ENCODE assay signal across 15 cellular contexts in genomic region chr12:119308743-119309456, GRCh38.
DNase-seq lines count a peak whose midpoint lies in the region; ATAC-seq lines count a peak whose summit lies in the region.
"Had no signal": no experiment of that assay in that cellular context is flagged by ENCODE, and none has a peak within 500 bp of the region (broad histone marks: within the 10 kb centered on the region; RNA-seq: fewer than 3 reads in every experiment).

No MANE protein-coding gene starts in this region.

- ATAC-seq in GM18907 (IDR thresholded peaks at IDR 0.05; ENCODE audit: unreplicated experiment) = no peak
- ATAC-seq: activated CD4-positive, alpha-beta T cell treated with anti-CD3 and anti-CD28 coated beads for 36 hours; HepG2 had no signal

- DNase-seq in DMS79 treated with DMSO at 0.1 percent for 48 hours (lab: John Stamatoyannopoulos, UW) (peak; percentile 91), NCI-H1694 (lab: John Stamatoyannopoulos, UW) (peak; percentile 26), SHP77 (lab: John Stamatoyannopoulos, UW) (peak; percentile 18 to 44), left kidney (ENCODE audit: low read depth, low spot score) (peak; percentile 84), NCI-H1930 (lab: John Stamatoyannopoulos, UW) (no peak), GOT3 (lab: John Stamatoyannopoulos, UW) (no peak), DMS 273 treated with DMSO at 0.1 percent for 48 hours (lab: John Stamatoyannopoulos, UW) (no peak)
- DNase-seq: activated CD4-positive, alpha-beta T cell treated with anti-CD3 and anti-CD28 coated beads for 36 hours; activated CD8-positive, alpha-beta memory T cell treated with anti-CD3 and anti-CD28 coated beads, Interleukin-2, amount 50 U/mL, for 48 hours; activated naive CD4-positive, alpha-beta T cell treated with anti-CD3 and anti-CD28 coated beads, Interleukin-2, amount 10 ng/mL, durations not matched to agents 7 days and 5 days; dermis blood vessel endothelial cell; mammary epithelial cell; SIG-M5 had no signal

Comparison
In these comparisons a context has a peak if more than half of its experiments do, and no peak if none do; other contexts are left out.
1. DNase-seq: peak in DMS79 treated with DMSO at 0.1 percent for 48 hours (single experiment), NCI-H1694 (single experiment), SHP77 (2 of 2) and left kidney (single experiment); none in NCI-H1930 (0 of 2), GOT3 (single experiment) and DMS 273 treated with DMSO at 0.1 percent for 48 hours (single experiment).